In the genomic region with DNA sequence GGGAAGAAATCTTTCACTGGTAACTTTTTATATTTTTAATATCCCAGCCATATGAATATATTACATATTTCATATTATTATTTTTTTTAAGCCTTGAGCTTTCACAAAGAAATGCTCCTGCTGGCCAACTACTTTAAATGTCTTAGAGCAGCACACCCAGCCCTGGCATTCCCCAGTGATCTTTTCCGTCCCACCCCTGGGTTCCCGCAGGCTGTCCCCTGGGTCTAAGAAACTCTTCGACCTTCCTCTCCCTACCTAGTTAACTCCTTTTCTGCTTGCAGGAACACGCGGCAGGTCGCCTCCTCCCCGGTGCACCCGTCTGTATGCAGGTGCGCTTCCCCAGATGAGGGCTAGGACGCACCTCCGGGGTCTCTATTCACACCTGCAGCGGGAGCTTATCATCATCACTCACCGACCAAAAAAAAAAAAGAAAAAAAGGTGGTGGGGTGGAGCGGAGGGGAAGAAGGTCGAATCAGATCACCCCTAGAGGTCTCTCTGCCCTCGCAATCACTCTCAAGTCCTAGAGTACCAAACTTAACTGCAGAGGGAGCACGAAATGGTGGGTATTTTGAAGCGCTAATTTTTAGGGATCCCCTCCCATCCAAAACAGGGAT, we compare ENCODE assay signal across 1 cellular context.
TF ChIP-seq lines count a peak whose summit lies in the region.

No MANE protein-coding gene starts in this region.

TF ChIP-seq in H1, 55 proteins besides CTCF, POLR2A, EP300 and RAD21:
- peak; percentile 55 for TF ChIP-seq CREB1 (IDR thresholded peaks at IDR 0.05)
- TF ChIP-seq, protein P1, sequence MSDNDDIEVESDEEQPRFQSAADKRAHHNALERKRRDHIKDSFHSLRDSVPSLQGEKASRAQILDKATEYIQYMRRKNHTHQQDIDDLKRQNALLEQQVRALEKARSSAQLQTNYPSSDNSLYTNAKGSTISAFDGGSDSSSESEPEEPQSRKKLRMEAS (IDR thresholded peaks at IDR 0.05) = peak; percentile 86
- peak; percentile 23 for TF ChIP-seq TAF7 (optimal IDR thresholded peaks at IDR 0.05; ENCODE audit: borderline replicate concordance, low read depth, low read length)
- no peak for TF ChIP-seq BRCA1 (IDR thresholded peaks at IDR 0.05; ENCODE audit: low read depth, low read length)
- TF ChIP-seq HDAC2 (IDR thresholded peaks at IDR 0.05; ENCODE audit: borderline replicate concordance in 1 of 2, low read depth in 2 of 2, low read length in 2 of 2) = 0 out of 4 replicates have a peak, but pooled peaks of 1 of the 2 experiments have one; percentile 19
- peak; percentile 77 for TF ChIP-seq E2F6 (IDR thresholded peaks at IDR 0.05)
- TF ChIP-seq POLR2AphosphoS5 (IDR thresholded peaks at IDR 0.05; ENCODE audit: low read depth, low read length) = peak; percentile 80
- peak; percentile 95 for TF ChIP-seq TCF12 (IDR thresholded peaks at IDR 0.05; ENCODE audit: low read depth, low read length)
- TF ChIP-seq GABPA (IDR thresholded peaks at IDR 0.05; ENCODE audit: borderline replicate concordance, insufficient read depth, low read length) = no peak
- TF ChIP-seq SP1 (IDR thresholded peaks at IDR 0.05; ENCODE audit: low read depth, low read length) = 0 out of 2 replicates have a peak, but pooled peaks have one; percentile 24
